ENCODE assay signal across 26 cellular contexts in the genomic region with DNA sequence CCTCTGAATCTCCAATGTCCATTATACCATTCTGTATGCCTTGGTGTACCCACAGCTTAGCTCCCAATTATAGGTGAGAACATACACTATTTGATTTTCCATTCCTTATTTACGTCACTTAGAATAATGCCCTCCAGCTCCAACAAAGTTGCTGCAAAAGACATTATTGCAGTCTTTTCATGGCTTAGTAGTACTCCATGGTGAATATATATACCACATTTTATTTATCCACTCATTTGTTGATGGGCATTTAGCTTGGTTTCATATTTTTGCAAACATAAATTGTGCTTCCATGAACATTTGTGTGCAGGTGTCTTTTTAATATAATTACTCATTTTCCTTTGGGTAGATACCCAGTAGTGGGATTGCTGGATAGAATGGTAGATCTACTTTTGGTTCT.
DNase-seq lines count a peak whose midpoint lies in the region; ATAC-seq and TF ChIP-seq lines count a peak whose summit lies in the region.
"Had no signal": no experiment of that assay in that cellular context is flagged by ENCODE, and none has a peak within 500 bp of the region (broad histone marks: within the 10 kb centered on the region; RNA-seq: fewer than 3 reads in every experiment).

No MANE protein-coding gene starts in this region.

- H3K4me1 ChIP-seq in SK-N-SH (ENCODE audit: control insufficient read depth in 1 of 2, insufficient read depth in 2 of 2, low read depth in 1 of 2, low read length in 1 of 2), result no peaks in the 10 kb centered on the region; a peak in 1 of 4 replicates
- H3K4me1 ChIP-seq: A549; BLaER1; BLaER1 treated with 17β-estradiol and CSF1 and Interleukin-3, amounts not matched to agents 10 nM and 100 nM; Caco-2 had no signal

- no peaks in the 10 kb centered on the region for H4K20me1 ChIP-seq in SK-N-SH (ENCODE audit: insufficient read depth)
- H4K20me1 ChIP-seq: BLaER1; BLaER1 treated with 17β-estradiol and CSF1 and Interleukin-3, amounts not matched to agents 10 nM and 100 nM had no signal

- H3K27me3 ChIP-seq in SK-N-SH (ENCODE audit: insufficient read depth), result no peaks in the 10 kb centered on the region
- H3K27me3 ChIP-seq: BE2C; BLaER1; BLaER1 treated with 17β-estradiol and CSF1 and Interleukin-3, amounts not matched to agents 10 nM and 100 nM had no signal

- no peak overlapping the region for H3K4me3 ChIP-seq in SK-N-SH (ENCODE audit: low read depth in 2 of 2, low read length in 1 of 2)
- H3K4me3 ChIP-seq: A549; BLaER1; BLaER1 treated with 17β-estradiol and CSF1 and Interleukin-3, amounts not matched to agents 10 nM and 100 nM had no signal

- TF ChIP-seq CTCF in SK-N-SH (IDR thresholded peaks at IDR 0.05), result no peak

- POLR2A ChIA-PET in SK-N-SH (lab: Yijun Ruan, JAX), result no interaction called here

- no peak for ATAC-seq in SK-N-SH treated with all-trans-retinoic acid at 6 μM for 48 hours
- ATAC-seq: A549; CD8-positive, alpha-beta T cell had no signal

- H2AFZ ChIP-seq in SK-N-SH (ENCODE audit: low read depth), result no peak overlapping the region

- TF ChIP-seq EP300 in SK-N-SH (IDR thresholded peaks at IDR 0.05; ENCODE audit: borderline replicate concordance in 1 of 2, low read depth in 1 of 2, low read length in 1 of 2), result no peak

- no peaks in the 10 kb centered on the region for H3F3A ChIP-seq in SK-N-SH (replicated peaks; ENCODE audit: insufficient read depth)

- TF ChIP-seq RAD21 in SK-N-SH (IDR thresholded peaks at IDR 0.05; ENCODE audit: low read length), result no peak

- CTCF ChIA-PET in SK-N-SH (lab: Yijun Ruan, JAX), result interaction anchor here (1.5 kb wide), 1 partner anchor 374 kb away, joined by 4 read pairs; a partner anchor contains a TSS

- no peak for DNase-seq in SK-N-SH
- DNase-seq: 8988T; ACHN; AML-193; BE2C; C1 segment of cervical spinal cord; Caco-2; Calu3; CD4-positive, alpha-beta memory T cell; CD4-positive, alpha-beta T cell; CD4-positive, CD25-positive, alpha-beta regulatory T cell; CD8-positive, alpha-beta memory T cell; CD8-positive, alpha-beta T cell; COR-L47; DMS 273 treated with DMSO at 0.1 percent for 48 hours; DMS153; DMS79; DMS79 treated with DMSO at 0.1 percent for 48 hours; DND-41; EL had no signal

- 11% methylated on average over 1 of the region's 1 CpG for WGBS in SK-N-SH (ENCODE audit: low lambda C conversion rate)

- H3K4me2 ChIP-seq in SK-N-SH, result no peak overlapping the region
- H3K4me2 ChIP-seq: A549; BLaER1; BLaER1 treated with 17β-estradiol and CSF1 and Interleukin-3, amounts not matched to agents 10 nM and 100 nM had no signal

- no peaks in the 10 kb centered on the region for H3K36me3 ChIP-seq in SK-N-SH (replicated peaks in 1 of 2; ENCODE audit: control insufficient read depth in 1 of 2, insufficient read depth in 2 of 2, low read length in 1 of 2)
- H3K36me3 ChIP-seq: BE2C; BLaER1; BLaER1 treated with 17β-estradiol and CSF1 and Interleukin-3, amounts not matched to agents 10 nM and 100 nM had no signal

- H3K9me3 ChIP-seq in SK-N-SH, result no peaks in the 10 kb centered on the region
- H3K9me3 ChIP-seq: A549; BE2C; BLaER1; BLaER1 treated with 17β-estradiol and CSF1 and Interleukin-3, amounts not matched to agents 10 nM and 100 nM; Caco-2 had no signal

- H3K27ac ChIP-seq in SK-N-SH (ENCODE audit: low read depth in 2 of 2, low read length in 1 of 2), result no peak overlapping the region
- H3K27ac ChIP-seq: 22Rv1; A549; BLaER1; BLaER1 treated with 17β-estradiol and CSF1 and Interleukin-3, amounts not matched to agents 10 nM and 100 nM; C4-2B had no signal

- H3K9ac ChIP-seq in SK-N-SH, result no peak overlapping the region
- H3K9ac ChIP-seq: BLaER1; BLaER1 treated with 17β-estradiol and CSF1 and Interleukin-3, amounts not matched to agents 10 nM and 100 nM had no signal

- H3K79me2 ChIP-seq in SK-N-SH (ENCODE audit: insufficient read depth), result no peaks in the 10 kb centered on the region

- H3K9me2 ChIP-seq in SK-N-SH, result no peaks in the 10 kb centered on the region

TF ChIP-seq in SK-N-SH treated with all-trans-retinoic acid at 6 μM for 48 hours, 23 proteins besides CTCF, POLR2A, EP300 and RAD21:
- TF ChIP-seq SNAI2 (CRISPR knock-in tag; IDR thresholded peaks at IDR 0.05) (no peak), TOX (CRISPR knock-in tag; IDR thresholded peaks at IDR 0.05; ENCODE audit: borderline replicate concordance) (no peak), ZNF8 (CRISPR knock-in tag; IDR thresholded peaks at IDR 0.05) (peak; percentile 96)
- TF ChIP-seq, protein P1, sequence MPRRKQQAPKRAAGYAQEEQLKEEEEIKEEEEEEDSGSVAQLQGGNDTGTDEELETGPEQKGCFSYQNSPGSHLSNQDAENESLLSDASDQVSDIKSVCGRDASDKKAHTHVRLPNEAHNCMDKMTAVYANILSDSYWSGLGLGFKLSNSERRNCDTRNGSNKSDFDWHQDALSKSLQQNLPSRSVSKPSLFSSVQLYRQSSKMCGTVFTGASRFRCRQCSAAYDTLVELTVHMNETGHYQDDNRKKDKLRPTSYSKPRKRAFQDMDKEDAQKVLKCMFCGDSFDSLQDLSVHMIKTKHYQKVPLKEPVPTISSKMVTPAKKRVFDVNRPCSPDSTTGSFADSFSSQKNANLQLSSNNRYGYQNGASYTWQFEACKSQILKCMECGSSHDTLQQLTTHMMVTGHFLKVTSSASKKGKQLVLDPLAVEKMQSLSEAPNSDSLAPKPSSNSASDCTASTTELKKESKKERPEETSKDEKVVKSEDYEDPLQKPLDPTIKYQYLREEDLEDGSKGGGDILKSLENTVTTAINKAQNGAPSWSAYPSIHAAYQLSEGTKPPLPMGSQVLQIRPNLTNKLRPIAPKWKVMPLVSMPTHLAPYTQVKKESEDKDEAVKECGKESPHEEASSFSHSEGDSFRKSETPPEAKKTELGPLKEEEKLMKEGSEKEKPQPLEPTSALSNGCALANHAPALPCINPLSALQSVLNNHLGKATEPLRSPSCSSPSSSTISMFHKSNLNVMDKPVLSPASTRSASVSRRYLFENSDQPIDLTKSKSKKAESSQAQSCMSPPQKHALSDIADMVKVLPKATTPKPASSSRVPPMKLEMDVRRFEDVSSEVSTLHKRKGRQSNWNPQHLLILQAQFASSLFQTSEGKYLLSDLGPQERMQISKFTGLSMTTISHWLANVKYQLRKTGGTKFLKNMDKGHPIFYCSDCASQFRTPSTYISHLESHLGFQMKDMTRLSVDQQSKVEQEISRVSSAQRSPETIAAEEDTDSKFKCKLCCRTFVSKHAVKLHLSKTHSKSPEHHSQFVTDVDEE (CRISPR knock-in tag; IDR thresholded peaks at IDR 0.05), result no peak
TF ChIP-seq in SK-N-SH treated with all-trans-retinoic acid at 6 μM for 48 hours: peak in this region for 1.

TF ChIP-seq in SK-N-SH, 30 proteins besides CTCF, POLR2A, EP300 and RAD21:
- no peak for TF ChIP-seq TAF1 (IDR thresholded peaks at IDR 0.05; ENCODE audit: borderline replicate concordance, low read depth, low read length)
- TF ChIP-seq, protein P2, sequence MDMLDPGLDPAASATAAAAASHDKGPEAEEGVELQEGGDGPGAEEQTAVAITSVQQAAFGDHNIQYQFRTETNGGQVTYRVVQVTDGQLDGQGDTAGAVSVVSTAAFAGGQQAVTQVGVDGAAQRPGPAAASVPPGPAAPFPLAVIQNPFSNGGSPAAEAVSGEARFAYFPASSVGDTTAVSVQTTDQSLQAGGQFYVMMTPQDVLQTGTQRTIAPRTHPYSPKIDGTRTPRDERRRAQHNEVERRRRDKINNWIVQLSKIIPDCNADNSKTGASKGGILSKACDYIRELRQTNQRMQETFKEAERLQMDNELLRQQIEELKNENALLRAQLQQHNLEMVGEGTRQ (IDR thresholded peaks at IDR 0.05; ENCODE audit: borderline replicate concordance, low read depth, low read length), result no peak
- TF ChIP-seq SMC3 (IDR thresholded peaks at IDR 0.05; ENCODE audit: low read depth, low read length), result no peak
